Comparison of ENCODE assay signal across 28 cellular contexts in genomic region chr4:8834681-8835220, GRCh38. TPM values are rescaled to one million over a fixed set of nuclear protein-coding genes. Genes with fewer than 3 reads are reported as not detected.
DNase-seq lines count a peak whose midpoint lies in the region; ATAC-seq, FAIRE-seq and TF ChIP-seq lines count a peak whose summit lies in the region.
"Had no signal": no experiment of that assay in that cellular context is flagged by ENCODE, and none has a peak within 500 bp of the region (broad histone marks: within the 10 kb centered on the region; RNA-seq: fewer than 3 reads in every experiment).

No MANE protein-coding gene starts in this region.

- peak overlapping the region; percentile 33 for H3K4me2 ChIP-seq in BLaER1

- no peak for FAIRE-seq in GM12892 (lab: Jason Lieb, UNC)
- FAIRE-seq: bronchial epithelial cell, GM12891, keratinocyte had no signal

- no peak overlapping the region for H3K4me3 ChIP-seq in BLaER1
- H3K4me3 ChIP-seq in coronary artery: no peak overlapping the region
- H3K4me3 ChIP-seq: prostate gland, skin epidermis had no signal

- DNase-seq in GM12892 (ENCODE audit: insufficient read length) (peak; percentile 3), coronary artery (ENCODE audit: low spot score) (peak; percentile 52), osteocyte (ENCODE audit: extremely low spot score, unreplicated experiment) (peak; percentile 76), NCI-H524 (lab: John Stamatoyannopoulos, UW) (no peak)
- no peak for DNase-seq in activated CD4-positive, alpha-beta T cell treated with anti-CD3 and anti-CD28 coated beads, Interleukin-2, amount 50 U/mL, for 1 hour
- DNase-seq: activated CD4-positive, alpha-beta T cell treated with anti-CD3 and anti-CD28 coated beads for 36 hours; Calu3; HCEC 1CT; IMR-90; NCI-H1092 treated with DMSO at 0.1 percent for 48 hours; NCI-H1930; NCI-H226; NCI-H82; PC-3 had no signal

- H3K4me1 ChIP-seq in BLaER1: peaks cover 44% of the 10 kb centered on the region
- H3K4me1 ChIP-seq: prostate gland had no signal

- H3K9me3 ChIP-seq in BLaER1: no peaks in the 10 kb centered on the region
- H3K9me3 ChIP-seq: prostate gland had no signal

- H3K36me3 Mint-ChIP-seq in osteocyte (ENCODE audit: unreplicated experiment): no peaks in the 10 kb centered on the region
- H3K36me3 Mint-ChIP-seq: activated naive CD4-positive, alpha-beta T cell treated with anti-CD3 and anti-CD28 coated beads, Interleukin-2, amount 50 U/mL, for 24 hours had no signal

- no peaks in the 10 kb centered on the region for H3K4me1 Mint-ChIP-seq in osteocyte (ENCODE audit: unreplicated experiment)
- H3K4me1 Mint-ChIP-seq: activated CD4-positive, alpha-beta T cell treated with anti-CD3 and anti-CD28 coated beads for 36 hours; activated naive CD4-positive, alpha-beta T cell treated with anti-CD3 and anti-CD28 coated beads, Interleukin-2, amount 50 U/mL, for 24 hours; activated T-helper 17 cell treated with anti-CD3 and anti-CD28 coated beads, Interleukin-2, amount 50 U/mL, for 72 hours had no signal

- no peak overlapping the region for H3K9ac ChIP-seq in BLaER1

- TF ChIP-seq POLR2A in GM12892 (IDR thresholded peaks at IDR 0.05; ENCODE audit: low read depth, low read length): no peak

- H3K27ac Mint-ChIP-seq in osteocyte (ENCODE audit: unreplicated experiment): no peak overlapping the region
- H3K27ac Mint-ChIP-seq: activated CD4-positive, alpha-beta T cell treated with anti-CD3 and anti-CD28 coated beads for 36 hours; activated naive CD4-positive, alpha-beta T cell treated with anti-CD3 and anti-CD28 coated beads, Interleukin-2, amount 50 U/mL, for 24 hours; activated T-helper 17 cell treated with anti-CD3 and anti-CD28 coated beads, Interleukin-2, amount 50 U/mL, for 72 hours; T-helper 1 cell treated with Interleukin-12 subunit alpha and Interleukin-12 subunit beta and Interleukin-4 antibody, amounts not matched to agents 30 μg/mL and 1 μg/mL, for 36 hours had no signal

- H3K27ac ChIP-seq in BLaER1 (no peak overlapping the region), coronary artery (no peak overlapping the region)
- H3K27ac ChIP-seq: C4-2B, prostate gland, skin epidermis had no signal

- H3K36me3 ChIP-seq in BLaER1: no peaks in the 10 kb centered on the region
- H3K36me3 ChIP-seq: prostate gland had no signal

- H3K27me3 Mint-ChIP-seq in osteocyte (ENCODE audit: unreplicated experiment): peaks cover 5% of the 10 kb centered on the region

- no peaks in the 10 kb centered on the region for H3K27me3 ChIP-seq in BLaER1

- H3K9me3 Mint-ChIP-seq in osteocyte (ENCODE audit: unreplicated experiment): no peaks in the 10 kb centered on the region
- H3K9me3 Mint-ChIP-seq: activated naive CD4-positive, alpha-beta T cell treated with anti-CD3 and anti-CD28 coated beads, Interleukin-2, amount 50 U/mL, for 24 hours; activated T-helper 17 cell treated with anti-CD3 and anti-CD28 coated beads, Interleukin-2, amount 50 U/mL, for 72 hours; T-helper 1 cell treated with Interleukin-12 subunit alpha and Interleukin-12 subunit beta and Interleukin-4 antibody, amounts not matched to agents 30 μg/mL and 1 μg/mL, for 36 hours had no signal

- H4K20me1 ChIP-seq in BLaER1: no peaks in the 10 kb centered on the region

- ATAC-seq in HG02981 (IDR thresholded peaks at IDR 0.05; ENCODE audit: unreplicated experiment): no peak
- ATAC-seq: activated CD4-positive, alpha-beta T cell treated with anti-CD3 and anti-CD28 coated beads for 36 hours; activated T-helper 17 cell treated with anti-CD3 and anti-CD28 coated beads, Interleukin-2, amount 50 U/mL, for 72 hours; PC-3 had no signal

- TF ChIP-seq CTCF in coronary artery (IDR thresholded peaks at IDR 0.05): no peak
- TF ChIP-seq CTCF in osteocyte (IDR thresholded peaks at IDR 0.05): no peak

- no peak overlapping the region for H3K4me3 Mint-ChIP-seq in osteocyte (ENCODE audit: unreplicated experiment)
- H3K4me3 Mint-ChIP-seq: activated CD4-positive, alpha-beta T cell treated with anti-CD3 and anti-CD28 coated beads for 36 hours; activated naive CD4-positive, alpha-beta T cell treated with anti-CD3 and anti-CD28 coated beads, Interleukin-2, amount 50 U/mL, for 24 hours; activated T-helper 17 cell treated with anti-CD3 and anti-CD28 coated beads, Interleukin-2, amount 50 U/mL, for 72 hours; T-helper 1 cell treated with Interleukin-12 subunit alpha and Interleukin-12 subunit beta and Interleukin-4 antibody, amounts not matched to agents 30 μg/mL and 1 μg/mL, for 36 hours had no signal

RNA-seq across cellular contexts. Expression of gene HMX1, which starts 36.9 kb away (rescaled TPM):
- polyA plus RNA-seq in GM12892 (2012; ENCODE audit: missing spikeins): not detected
- total RNA-seq in osteocyte: 3.2 and 3.5 TPM in 2 replicates
- total RNA-seq: activated CD4-positive, alpha-beta T cell treated with anti-CD3 and anti-CD28 coated beads for 36 hours; activated T-helper 17 cell treated with anti-CD3 and anti-CD28 coated beads, Interleukin-2, amount 50 U/mL, for 72 hours; bronchial epithelial cell; Calu3; fibroblast of lung; IMR-90; lung microvascular endothelial cell; PC-3 had no signal
- polyA plus RNA-seq: AG04450, fibroblast of lung, IMR-90, keratinocyte had no signal

Comparison
In these comparisons a context has a peak if more than half of its experiments do, and no peak if none do; other contexts are left out.
1. DNase-seq: peak in GM12892 (single experiment), coronary artery (single experiment) and osteocyte (single experiment); none in activated CD4-positive, alpha-beta T cell treated with anti-CD3 and anti-CD28 coated beads, Interleukin-2, amount 50 U/mL, for 1 hour (single experiment) and NCI-H524 (0 of 2).